25 cellular contexts compared by ENCODE assay signal in genomic region chr3:5294360-5294759, GRCh38.
DNase-seq lines count a peak whose midpoint lies in the region; TF ChIP-seq lines count a peak whose summit lies in the region.
"Had no signal": no experiment of that assay in that cellular context is flagged by ENCODE, and none has a peak within 500 bp of the region (broad histone marks: within the 10 kb centered on the region; RNA-seq: fewer than 3 reads in every experiment).

No MANE protein-coding gene starts in this region.

- H3K27me3 ChIP-seq in BJ (ENCODE audit: control insufficient read depth, insufficient read depth, low read length) (no peaks in the 10 kb centered on the region), esophagus muscularis mucosa (no peaks in the 10 kb centered on the region)
- H3K27me3 ChIP-seq: hepatocyte, pancreas had no signal

- CTCF ChIA-PET in BJ (lab: Yijun Ruan, JAX), result interaction anchor here (1.1 kb wide), 1 partner anchor 12 kb away, joined by 3 read pairs; no protein-coding TSS in a partner anchor

- POLR2A ChIA-PET in BJ (lab: Charles Lee), result no interaction called here

- no peak for TF ChIP-seq POLR2A in esophagus muscularis mucosa (IDR thresholded peaks at IDR 0.05; ENCODE audit: low read depth)

- WGBS in esophagus muscularis mucosa, result 85% methylated on average over 4 of the region's 4 CpGs

- no peak overlapping the region for H3K27ac ChIP-seq in esophagus muscularis mucosa (replicated peaks in 1 of 4)
- H3K27ac ChIP-seq: dorsolateral prefrontal cortex, hepatocyte, pancreas, thoracic aorta had no signal

- no peaks in the 10 kb centered on the region for H3K9me3 ChIP-seq in esophagus muscularis mucosa
- H3K9me3 ChIP-seq: pancreas, thoracic aorta had no signal

- DNase-seq in BJ (ENCODE audit: low read depth) (peak; percentile 37), LHCN-M2 (ENCODE audit: low read depth) (peak; percentile 4), esophagus muscularis mucosa (ENCODE audit: extremely low spot score) (peak; percentile 37), renal cortical epithelial cell (ENCODE audit: low read depth) (peak; percentile 68), NCI-H1092 treated with DMSO at 0.1 percent for 48 hours (lab: John Stamatoyannopoulos, UW) (no peak), NCI-H2227 (lab: John Stamatoyannopoulos, UW; ENCODE audit: unreplicated experiment) (no peak)
- no peak for DNase-seq in activated CD8-positive, alpha-beta memory T cell treated with anti-CD3 and anti-CD28 coated beads for 24 hours
- DNase-seq: activated CD4-positive, alpha-beta T cell treated with anti-CD3 and anti-CD28 coated beads for 48 hours; activated naive CD8-positive, alpha-beta T cell treated with anti-CD3 and anti-CD28 coated beads for 36 hours; cerebellar nuclear complex; DMS153; dorsolateral prefrontal cortex; foreskin melanocyte; immature natural killer cell; NCI-H2081; NCI-H345; NCI-H748 treated with DMSO at 0.1 percent for 48 hours; pancreas; right cardiac atrium; RPMI8226; stimulated activated CD4-positive, alpha-beta T cell treated with anti-CD3 and anti-CD28 coated beads, Interleukin-12 subunit alpha, Interleukin-12 subunit beta, amount 100 ng/mL, for 4 hours; stimulated activated CD4-positive, alpha-beta T cell treated with anti-CD3 and anti-CD28 coated beads, Interleukin-4, amount 100 ng/mL, for 24 hours; stimulated activated naive CD4-positive, alpha-beta T cell had no signal

- intact Hi-C loops in esophagus muscularis mucosa (cut with DNase I), result no loop called here

- no peak for TF ChIP-seq EP300 in esophagus muscularis mucosa (IDR thresholded peaks at IDR 0.05)

- H3K36me3 ChIP-seq in BJ (ENCODE audit: control insufficient read depth, insufficient read depth, low read length), result no peaks in the 10 kb centered on the region
- H3K36me3 ChIP-seq in esophagus muscularis mucosa, result no peaks in the 10 kb centered on the region
- H3K36me3 ChIP-seq: pancreas, thoracic aorta had no signal

- no peak for TF ChIP-seq CTCF in BJ (IDR thresholded peaks at IDR 0.05; ENCODE audit: insufficient read depth, low read depth, low read length)
- TF ChIP-seq CTCF in esophagus muscularis mucosa (IDR thresholded peaks at IDR 0.05), result no peak

- no peak overlapping the region for H3K4me3 ChIP-seq in BJ (ENCODE audit: low read depth, low read length)
- no peak overlapping the region for H3K4me3 ChIP-seq in esophagus muscularis mucosa
- H3K4me3 ChIP-seq: dorsolateral prefrontal cortex, hepatocyte, pancreas, thoracic aorta had no signal

- H3K4me1 ChIP-seq in esophagus muscularis mucosa, result no peaks in the 10 kb centered on the region
- H3K4me1 ChIP-seq: pancreas had no signal

Comparison
In these comparisons a context has a peak if more than half of its experiments do, and no peak if none do; other contexts are left out.
1. DNase-seq: peak in BJ (single experiment), LHCN-M2 (single experiment), esophagus muscularis mucosa (single experiment) and renal cortical epithelial cell (single experiment); none in NCI-H1092 treated with DMSO at 0.1 percent for 48 hours (single experiment), NCI-H2227 (single experiment) and activated CD8-positive, alpha-beta memory T cell treated with anti-CD3 and anti-CD28 coated beads for 24 hours (single experiment).